25 cellular contexts compared by ENCODE assay signal in genomic region chr4:177246636-177247584, GRCh38.
DNase-seq lines count a peak whose midpoint lies in the region; ATAC-seq and TF ChIP-seq lines count a peak whose summit lies in the region.
"Had no signal": no experiment of that assay in that cellular context is flagged by ENCODE, and none has a peak within 500 bp of the region (broad histone marks: within the 10 kb centered on the region; RNA-seq: fewer than 3 reads in every experiment).

No MANE protein-coding gene starts in this region.

- CTCF ChIA-PET in SK-N-SH (lab: Yijun Ruan, JAX), result interaction anchor here (0.6 to 1.3 kb wide), 5 partner anchors 92 to 879 kb away, joined by 3 to 4 read pairs (median 3); no protein-coding TSS in a partner anchor
- CTCF ChIA-PET in PC-3 (lab: Charles Lee), result no interaction called here

- no peaks in the 10 kb centered on the region for H4K20me1 ChIP-seq in SK-N-SH (ENCODE audit: insufficient read depth)
- no peaks in the 10 kb centered on the region for H4K20me1 ChIP-seq in PC-3 (ENCODE audit: low read length)
- H4K20me1 ChIP-seq in MM.1S (ENCODE audit: insufficient read depth, low read length), result no peaks in the 10 kb centered on the region

- H3K79me2 ChIP-seq in SK-N-SH (ENCODE audit: insufficient read depth) (no peaks in the 10 kb centered on the region; the same call in 1 of the 2 replicates), PC-3 (ENCODE audit: low read length) (no peaks in the 10 kb centered on the region), MM.1S (ENCODE audit: low read length) (no peaks in the 10 kb centered on the region)

- TF ChIP-seq CTCF in SK-N-SH (IDR thresholded peaks at IDR 0.05) (no peak), PC-3 (conservative IDR thresholded peaks at IDR 0.05; ENCODE audit: low read depth, low read length) (no peak), fibroblast of mammary gland (conservative IDR thresholded peaks at IDR 0.05; ENCODE audit: control insufficient read depth, insufficient read depth, low read depth, low read length) (no peak), brain microvascular endothelial cell (IDR thresholded peaks at IDR 0.05; ENCODE audit: low read depth, low read length, missing control alignments) (no peak), MM.1S (IDR thresholded peaks at IDR 0.05; ENCODE audit: low read length) (no peak)

- H3K36me3 ChIP-seq in SK-N-SH (replicated peaks in 1 of 2; ENCODE audit: control insufficient read depth in 1 of 2, insufficient read depth in 2 of 2, low read length in 1 of 2) (no peaks in the 10 kb centered on the region), PC-3 (ENCODE audit: low read depth, low read length) (no peaks in the 10 kb centered on the region), brain microvascular endothelial cell (replicated peaks) (no peaks in the 10 kb centered on the region), MM.1S (replicated peaks; ENCODE audit: insufficient read depth, low read length) (no peaks in the 10 kb centered on the region)
- H3K36me3 ChIP-seq: cardiac muscle cell, gastroesophageal sphincter, HAP-1, SJSA1 had no signal

- ATAC-seq in SK-N-SH treated with all-trans-retinoic acid at 6 μM for 48 hours, result no peak; the same call in 2 of the 3 replicates
- ATAC-seq in PC-3, result peak; percentile 70
- ATAC-seq: gastroesophageal sphincter; naive thymus-derived CD4-positive, alpha-beta T cell; Panc1 had no signal

- POLR2A ChIA-PET in SK-N-SH (lab: Yijun Ruan, JAX) (no interaction called here), PC-3 (lab: Charles Lee; ENCODE audit: unreplicated experiment) (interaction anchor here (0.5 kb wide), 1 partner anchor 352 kb away, joined by 7 read pairs; no protein-coding TSS in a partner anchor)

- H2AFZ ChIP-seq in SK-N-SH (ENCODE audit: low read depth), result 0 out of 2 replicates have a peak overlapping the region, but pooled peaks have one; percentile 36
- peak overlapping the region; percentile 21; the same call in 1 of the 2 replicates for H2AFZ ChIP-seq in PC-3 (ENCODE audit: low read length)
- H2AFZ ChIP-seq in MM.1S (ENCODE audit: low read length), result no peak overlapping the region

- H3K9me2 ChIP-seq in SK-N-SH (no peaks in the 10 kb centered on the region), PC-3 (replicated peaks; ENCODE audit: low read length) (no peaks in the 10 kb centered on the region), MM.1S (replicated peaks; ENCODE audit: insufficient read depth, low read length) (no peaks in the 10 kb centered on the region)

- in situ Hi-C loops in brain microvascular endothelial cell (cut with HindIII; ENCODE audit: low pct_ligation_motif_present, low sequenced_read_pairs), result no loop called here

- intact Hi-C loops in PC-3 (cut with micrococcal nuclease), result loop anchor here (1.0 to 10.0 kb wide), 3 partner anchors 455 to 870 kb away; partner anchors contain the start of gene VEGFC

- no peaks in the 10 kb centered on the region for H3K9me3 ChIP-seq in SK-N-SH
- no peaks in the 10 kb centered on the region for H3K9me3 ChIP-seq in PC-3 (ENCODE audit: low read length)
- no peaks in the 10 kb centered on the region for H3K9me3 ChIP-seq in MM.1S (replicated peaks; ENCODE audit: insufficient read depth, low read length)
- H3K9me3 ChIP-seq: gastroesophageal sphincter, HAP-1, SJSA1 had no signal

- H3K27me3 ChIP-seq in SK-N-SH (ENCODE audit: insufficient read depth) (no peaks in the 10 kb centered on the region), PC-3 (ENCODE audit: low read length) (no peaks in the 10 kb centered on the region), brain microvascular endothelial cell (replicated peaks) (no peaks in the 10 kb centered on the region), MM.1S (replicated peaks; ENCODE audit: insufficient read depth, low read length) (no peaks in the 10 kb centered on the region)
- H3K27me3 ChIP-seq: cardiac muscle cell, gastroesophageal sphincter, SJSA1 had no signal

- TF ChIP-seq EP300 in SK-N-SH (IDR thresholded peaks at IDR 0.05; ENCODE audit: borderline replicate concordance in 1 of 2, low read depth in 1 of 2, low read length in 1 of 2), result no peak

- H3K4me1 ChIP-seq in SK-N-SH (ENCODE audit: control insufficient read depth in 1 of 2, insufficient read depth in 2 of 2, low read depth in 1 of 2, low read length in 1 of 2) (peaks cover 0 to 12% of the 10 kb centered on the region in 2 experiments; a peak in 1 of 4 replicates), PC-3 (ENCODE audit: insufficient read depth, low read length) (peaks cover 16% of the 10 kb centered on the region; the same call in 1 of the 2 replicates), MM.1S (ENCODE audit: low read length) (no peaks in the 10 kb centered on the region)
- H3K4me1 ChIP-seq: HAP-1, SJSA1 had no signal

- H3F3A ChIP-seq in SK-N-SH (replicated peaks; ENCODE audit: insufficient read depth) (peaks cover 8% of the 10 kb centered on the region), PC-3 (ENCODE audit: low read length, unreplicated experiment) (no peaks in the 10 kb centered on the region), MM.1S (ENCODE audit: insufficient read depth, low read length) (no peaks in the 10 kb centered on the region)

- no TSS peak for BruUV-seq in PC-3 (replicated peaks; lab: Mats Ljungman, UMichigan)

- WGBS in SK-N-SH (ENCODE audit: low lambda C conversion rate), result 83% methylated on average over 10 of the region's 10 CpGs

- H3K27ac ChIP-seq in SK-N-SH (ENCODE audit: low read depth in 2 of 2, low read length in 1 of 2), result peak overlapping the region in 1 of 2 experiments; percentile 33; a peak in 2 of 4 replicates
- H3K27ac ChIP-seq in PC-3 (ENCODE audit: low read length), result peak overlapping the region; percentile 11
- H3K27ac ChIP-seq in brain microvascular endothelial cell, result no peak overlapping the region
- H3K27ac ChIP-seq in MM.1S (ENCODE audit: low read length), result no peak overlapping the region
- H3K27ac ChIP-seq: cardiac muscle cell, gastroesophageal sphincter, SJSA1, VCaP had no signal

- H3K4me2 ChIP-seq in SK-N-SH (no peak overlapping the region), PC-3 (ENCODE audit: low read length) (peak overlapping the region; percentile 44; the same call in 1 of the 2 replicates), MM.1S (ENCODE audit: low read depth, low read length) (no peak overlapping the region)

- DNase-seq in SK-N-SH (no peak), PC-3 (peak; percentile 28), fibroblast of mammary gland (ENCODE audit: low read depth) (peak; percentile 45), D341Med (ENCODE audit: low spot score) (no peak), brain microvascular endothelial cell (no peak), MM.1S (no peak)
- DNase-seq in activated effector memory CD4-positive, alpha-beta T cell treated with anti-CD3 and anti-CD28 coated beads, Interleukin-2, amount 50 U/mL, for 16 hours, result no peak
- DNase-seq: 8988T; activated CD8-positive, alpha-beta memory T cell treated with anti-CD3 and anti-CD28 coated beads, Interleukin-2, amount 50 U/mL, for 4 hours; DMS53; kidney glomerular epithelial cell; mesendoderm; naive thymus-derived CD4-positive, alpha-beta T cell; NCI-H1417 treated with DMSO at 0.1 percent for 48 hours; NCI-H2227 treated with DMSO at 0.1 percent for 48 hours; retina; stimulated activated CD8-positive, alpha-beta memory T cell treated with anti-CD3 and anti-CD28 coated beads, Interleukin-4, amount 100 ng/mL, for 48 hours; T-helper 2 cell had no signal

- H3K4me3 ChIP-seq in SK-N-SH (ENCODE audit: low read depth in 2 of 2, low read length in 1 of 2) (no peak overlapping the region), PC-3 (ENCODE audit: low read length) (no peak overlapping the region), fibroblast of mammary gland (ENCODE audit: control insufficient read depth, low read depth, low read length) (no peak overlapping the region), brain microvascular endothelial cell (ENCODE audit: low read depth, low read length) (no peak overlapping the region), MM.1S (ENCODE audit: low read length) (no peak overlapping the region)
- H3K4me3 ChIP-seq: cardiac muscle cell, gastroesophageal sphincter, HAP-1, SJSA1 had no signal

- no peak overlapping the region for H3K9ac ChIP-seq in SK-N-SH
- no peak overlapping the region for H3K9ac ChIP-seq in PC-3 (ENCODE audit: low read length)
- H3K9ac ChIP-seq in MM.1S (ENCODE audit: low read length), result no peak overlapping the region

- no peak for TF ChIP-seq RAD21 in SK-N-SH (IDR thresholded peaks at IDR 0.05; ENCODE audit: low read length)

TF ChIP-seq in SK-N-SH, 30 proteins besides CTCF, POLR2A, EP300 and RAD21 (continues in another document):
- TF ChIP-seq RCOR1 (IDR thresholded peaks at IDR 0.05; ENCODE audit: low read length) (no peak), EZH2phosphoT487 (IDR thresholded peaks at IDR 0.05; ENCODE audit: borderline replicate concordance, low read depth) (no peak), JUND (IDR thresholded peaks at IDR 0.05) (no peak)
- TF ChIP-seq, protein P1, sequence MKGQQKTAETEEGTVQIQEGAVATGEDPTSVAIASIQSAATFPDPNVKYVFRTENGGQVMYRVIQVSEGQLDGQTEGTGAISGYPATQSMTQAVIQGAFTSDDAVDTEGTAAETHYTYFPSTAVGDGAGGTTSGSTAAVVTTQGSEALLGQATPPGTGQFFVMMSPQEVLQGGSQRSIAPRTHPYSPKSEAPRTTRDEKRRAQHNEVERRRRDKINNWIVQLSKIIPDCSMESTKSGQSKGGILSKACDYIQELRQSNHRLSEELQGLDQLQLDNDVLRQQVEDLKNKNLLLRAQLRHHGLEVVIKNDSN (IDR thresholded peaks at IDR 0.05; ENCODE audit: borderline replicate concordance, low read depth), result no peak

TF ChIP-seq in SK-N-SH treated with all-trans-retinoic acid at 6 μM for 48 hours, 23 proteins besides CTCF, POLR2A, EP300 and RAD21 (continues in another document):
- TF ChIP-seq ZNF565 (CRISPR knock-in tag; conservative IDR thresholded peaks at IDR 0.05; ENCODE audit: low read depth) (no peak), ARNTL (CRISPR knock-in tag; IDR thresholded peaks at IDR 0.05; ENCODE audit: borderline replicate concordance, low read depth) (no peak), ZNF8 (CRISPR knock-in tag; IDR thresholded peaks at IDR 0.05) (no peak), ESRRG (CRISPR knock-in tag; IDR thresholded peaks at IDR 0.05) (no peak)
- TF ChIP-seq, protein P2, sequence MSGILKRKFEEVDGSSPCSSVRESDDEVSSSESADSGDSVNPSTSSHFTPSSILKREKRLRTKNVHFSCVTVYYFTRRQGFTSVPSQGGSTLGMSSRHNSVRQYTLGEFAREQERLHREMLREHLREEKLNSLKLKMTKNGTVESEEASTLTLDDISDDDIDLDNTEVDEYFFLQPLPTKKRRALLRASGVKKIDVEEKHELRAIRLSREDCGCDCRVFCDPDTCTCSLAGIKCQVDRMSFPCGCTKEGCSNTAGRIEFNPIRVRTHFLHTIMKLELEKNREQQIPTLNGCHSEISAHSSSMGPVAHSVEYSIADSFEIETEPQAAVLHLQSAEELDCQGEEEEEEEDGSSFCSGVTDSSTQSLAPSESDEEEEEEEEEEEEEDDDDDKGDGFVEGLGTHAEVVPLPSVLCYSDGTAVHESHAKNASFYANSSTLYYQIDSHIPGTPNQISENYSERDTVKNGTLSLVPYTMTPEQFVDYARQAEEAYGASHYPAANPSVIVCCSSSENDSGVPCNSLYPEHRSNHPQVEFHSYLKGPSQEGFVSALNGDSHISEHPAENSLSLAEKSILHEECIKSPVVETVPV (CRISPR knock-in tag; IDR thresholded peaks at IDR 0.05), result no peak

Comparison
In these comparisons a context has a peak if more than half of its experiments do, and no peak if none do; other contexts are left out.
1. DNase-seq: peak in PC-3 (single experiment) and fibroblast of mammary gland (single experiment); none in SK-N-SH (single experiment), activated effector memory CD4-positive, alpha-beta T cell treated with anti-CD3 and anti-CD28 coated beads, Interleukin-2, amount 50 U/mL, for 16 hours (single experiment), D341Med (single experiment), brain microvascular endothelial cell (single experiment) and MM.1S (single experiment).